9 cellular contexts compared by ENCODE assay signal in genomic region chr15:61834076-61834697, GRCh38.
DNase-seq lines count a peak whose midpoint lies in the region; ATAC-seq and TF ChIP-seq lines count a peak whose summit lies in the region.
"Had no signal": no experiment of that assay in that cellular context is flagged by ENCODE, and none has a peak within 500 bp of the region (broad histone marks: within the 10 kb centered on the region; RNA-seq: fewer than 3 reads in every experiment).

No MANE protein-coding gene starts in this region.

- DNase-seq in D341Med (ENCODE audit: low spot score): peak; percentile 85
- DNase-seq in NCI-H2171 treated with DMSO at 0.1 percent for 48 hours (lab: John Stamatoyannopoulos, UW): peak; percentile 79
- peak; percentile 78 for DNase-seq in WERI-Rb-1
- DNase-seq in MCF 10A (ENCODE audit: unreplicated experiment): peak; percentile 71
- DNase-seq in islet precursor cell: peak; percentile 86
- DNase-seq in stimulated activated CD4-positive, alpha-beta T cell treated with anti-CD3 and anti-CD28 coated beads, Interleukin-15, amount 100 ng/mL, for 48 hours (ENCODE audit: low read depth in 2 of 2): peak; percentile 49 to 68

- H3K27me3 ChIP-seq in WERI-Rb-1 (ENCODE audit: insufficient read depth, low read depth, severe bottlenecking): no peaks in the 10 kb centered on the region

- POLR2A ChIA-PET in HEK293 (lab: Yijun Ruan, JAX): no interaction called here
- POLR2A ChIA-PET in MCF 10A (lab: Yijun Ruan, JAX): interaction anchor here (0.5 to 0.9 kb wide), 4 partner anchors 187 to 1245 kb away, joined by 3 to 4 read pairs (median 3); no protein-coding TSS in a partner anchor

- no peak overlapping the region for H3K27ac Mint-ChIP-seq in MCF 10A (ENCODE audit: low read depth, unreplicated experiment)
- H3K27ac Mint-ChIP-seq: activated naive CD8-positive, alpha-beta T cell had no signal

- no peaks in the 10 kb centered on the region for H3K36me3 Mint-ChIP-seq in MCF 10A (ENCODE audit: insufficient read depth, unreplicated experiment)
- H3K36me3 Mint-ChIP-seq: activated naive CD8-positive, alpha-beta T cell had no signal

- BruUV-seq in MCF 10A (replicated peaks; lab: Mats Ljungman, UMichigan): no TSS peak

- H3K9me3 Mint-ChIP-seq in MCF 10A (ENCODE audit: unreplicated experiment): no peaks in the 10 kb centered on the region

- H3K4me3 Mint-ChIP-seq in MCF 10A (ENCODE audit: unreplicated experiment): no peak overlapping the region
- H3K4me3 Mint-ChIP-seq: activated naive CD8-positive, alpha-beta T cell had no signal

- ATAC-seq in HG03469 (IDR thresholded peaks at IDR 0.05; ENCODE audit: unreplicated experiment): no peak

- H3K4me3 ChIP-seq in HEK293 (ENCODE audit: low read depth, low read length): no peak overlapping the region
- H3K4me3 ChIP-seq in WERI-Rb-1 (ENCODE audit: low read depth, low read length): no peak overlapping the region

- H3K27me3 Mint-ChIP-seq in MCF 10A (ENCODE audit: insufficient read depth, unreplicated experiment): no peaks in the 10 kb centered on the region

- H3K27ac ChIP-seq in HEK293 (ENCODE audit: extremely low read depth, low read depth, low read length) (no peak overlapping the region), WERI-Rb-1 (no peak overlapping the region)

- H3K4me1 Mint-ChIP-seq in MCF 10A (ENCODE audit: insufficient read depth, unreplicated experiment): no peaks in the 10 kb centered on the region

- intact Hi-C loops in MCF 10A (cut with micrococcal nuclease): loop anchor here (1.0 to 10.0 kb wide), 7 partner anchors 132 to 1249 kb away; no protein-coding TSS in a partner anchor

- TF ChIP-seq CTCF in HEK293 (tag by site-specific recombination; IDR thresholded peaks at IDR 0.05): peak; percentile 21; the same call in 1 of the 2 replicates
- peak; percentile 88 for TF ChIP-seq CTCF in WERI-Rb-1 (IDR thresholded peaks at IDR 0.05; ENCODE audit: low read depth, low read length)
- TF ChIP-seq CTCF in MCF 10A (IDR thresholded peaks at IDR 0.05; ENCODE audit: unreplicated experiment): peak; percentile 97

- no peaks in the 10 kb centered on the region for H3K4me1 ChIP-seq in HEK293 (ENCODE audit: control insufficient read depth, insufficient read depth, low read length)

- H3K9me3 ChIP-seq in HEK293 (ENCODE audit: control insufficient read depth, insufficient read depth, low read depth, low read length) (no peaks in the 10 kb centered on the region), WERI-Rb-1 (ENCODE audit: severe bottlenecking) (no peaks in the 10 kb centered on the region)

- H3K36me3 ChIP-seq in HEK293 (ENCODE audit: control insufficient read depth in 2 of 2, insufficient read depth in 1 of 2, low read length in 2 of 2) (no peaks in the 10 kb centered on the region), WERI-Rb-1 (no peaks in the 10 kb centered on the region)

- CTCF ChIA-PET in HEK293 (lab: Yijun Ruan, JAX): interaction anchor here (0.6 to 2.3 kb wide), 30 partner anchors 9 to 1352 kb away, joined by 3 to 13 read pairs (median 4); no protein-coding TSS in a partner anchor
- CTCF ChIA-PET in MCF 10A (lab: Yijun Ruan, JAX): interaction anchor here (0.6 to 4.9 kb wide), 65 partner anchors 9 to 1326 kb away, joined by 3 to 43 read pairs (median 4); partner anchors contain the start of gene RORA

TF ChIP-seq in HEK293, 187 proteins besides CTCF, POLR2A, EP300 and RAD21:
- TF ChIP-seq RBAK (tag by site-specific recombination; IDR thresholded peaks at IDR 0.05): no peak
- peak; percentile 63 for TF ChIP-seq ZNF654 (tag by site-specific recombination; IDR thresholded peaks at IDR 0.05; ENCODE audit: low read depth)
- TF ChIP-seq ZIC2 (tag by site-specific recombination; IDR thresholded peaks at IDR 0.05): no peak
- TF ChIP-seq ZNF660 (tag by site-specific recombination; IDR thresholded peaks at IDR 0.05): peak; percentile 30; the same call in 1 of the 2 replicates

Comparison
In these comparisons a context has a peak if more than half of its experiments do, and no peak if none do; other contexts are left out.
1. CTCF ChIP-seq: peak in every context shown above with its lines; median percentile 97 in MCF 10A; 88 in WERI-Rb-1; 21 in HEK293.